33 cellular contexts compared by ENCODE assay signal in the genomic region with DNA sequence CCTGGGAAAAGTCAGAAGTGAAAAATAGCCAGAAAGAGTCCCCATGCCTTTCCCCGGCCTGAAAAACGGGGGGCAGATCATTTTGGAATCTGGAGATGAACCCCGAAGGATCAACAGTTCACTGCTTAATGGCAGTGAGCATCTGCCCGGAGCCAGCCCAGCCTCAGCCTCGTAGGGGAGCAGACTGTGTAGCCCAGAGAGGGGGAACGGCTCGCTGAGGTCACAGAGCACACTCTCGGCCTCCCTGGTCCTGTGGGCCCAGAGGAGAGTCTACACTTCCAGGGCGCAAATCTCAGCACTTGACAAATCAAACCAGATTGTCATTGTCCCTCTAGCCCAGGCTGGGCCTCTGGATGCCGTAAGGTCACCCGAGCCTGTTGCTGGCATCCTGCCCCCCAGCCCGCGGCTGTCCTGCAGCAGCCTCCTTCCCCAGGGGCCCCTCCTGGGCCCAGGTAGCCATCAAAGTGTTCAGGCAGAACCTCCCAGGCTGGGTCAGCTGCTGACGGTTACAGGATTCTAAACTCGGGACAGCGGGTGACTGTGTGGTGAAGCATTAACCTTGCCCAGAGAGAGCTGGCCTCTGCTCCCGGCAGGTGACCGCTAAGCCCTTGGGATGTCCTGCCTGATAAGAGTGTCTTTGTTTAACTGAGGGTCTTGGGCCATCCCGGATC. TPM values are rescaled to one million over a fixed set of nuclear protein-coding genes. Genes with fewer than 3 reads are reported as not detected.
"Had no signal": no experiment of that assay in that cellular context is flagged by ENCODE, and none has a peak within 500 bp of the region (broad histone marks: within the 10 kb centered on the region; RNA-seq: fewer than 3 reads in every experiment).

No MANE protein-coding gene starts in this region.

- H3K9me3 Mint-ChIP-seq: activated CD4-positive, alpha-beta memory T cell treated with anti-CD3 and anti-CD28 coated beads for 36 hours; activated CD4-positive, alpha-beta T cell treated with anti-CD3 and anti-CD28 coated beads, Interleukin-2, amount 10 ng/mL, durations not matched to agents 24 days and 14 days; activated naive CD4-positive, alpha-beta T cell treated with anti-CD3 and anti-CD28 coated beads, Interleukin-2, amount 10 ng/mL, durations not matched to agents 7 days and 5 days; activated naive CD4-positive, alpha-beta T cell treated with anti-CD3 and anti-CD28 coated beads, Interleukin-2, amount 50 U/mL, for 72 hours; activated naive CD8-positive, alpha-beta T cell treated with anti-CD3 and anti-CD28 coated beads, Interleukin-2, amount 10 ng/mL, durations not matched to agents 7 days and 5 days; activated T-helper 1 cell treated with anti-CD3 and anti-CD28 coated beads, Interleukin-12 subunit alpha, Interleukin-12 subunit beta, Interleukin-2, Interleukin-4 antibody, amounts not matched to agents 30 ng/mL and 10 ng/mL and 1 ng/mL, durations not matched to agents 14 hours and 24 hours and 36 hours; central memory CD8-positive, alpha-beta T cell; dendritic cell treated with granulocyte-macrophage colony-stimulating factor and Interleukin-4, amounts not matched to agents 40 ng/mL and 50 ng/mL, for 4 days; endodermal cell; T-helper 2 cell treated with Interferon-gamma antibody and Interleukin-4, amounts not matched to agents 5 μg/mL and 100 μg/mL, for 36 hours had no signal

- H3K27ac Mint-ChIP-seq: activated CD4-positive, alpha-beta memory T cell treated with anti-CD3 and anti-CD28 coated beads for 36 hours; activated CD4-positive, alpha-beta T cell treated with anti-CD3 and anti-CD28 coated beads for 36 hours; activated CD4-positive, alpha-beta T cell treated with anti-CD3 and anti-CD28 coated beads, Interleukin-2, amount 10 ng/mL, durations not matched to agents 24 days and 14 days; activated CD8-positive, alpha-beta memory T cell treated with anti-CD3 and anti-CD28 coated beads, Interleukin-2, amount 10 ng/mL, durations not matched to agents 7 days and 5 days; activated CD8-positive, alpha-beta T cell treated with anti-CD3 and anti-CD28 coated beads, Interleukin-2, amount 10 ng/mL, durations not matched to agents 7 days and 5 days; activated naive CD4-positive, alpha-beta T cell treated with anti-CD3 and anti-CD28 coated beads, Interleukin-2, amount 10 ng/mL, durations not matched to agents 7 days and 5 days; activated naive CD8-positive, alpha-beta T cell treated with anti-CD3 and anti-CD28 coated beads, Interleukin-2, amount 10 ng/mL, durations not matched to agents 7 days and 5 days; activated T-helper 1 cell treated with anti-CD3 and anti-CD28 coated beads, Interleukin-12 subunit alpha, Interleukin-12 subunit beta, Interleukin-2, Interleukin-4 antibody, amounts not matched to agents 30 ng/mL and 10 ng/mL and 1 ng/mL, durations not matched to agents 14 hours and 24 hours and 36 hours; dendritic cell treated with granulocyte-macrophage colony-stimulating factor and Interleukin-4, amounts not matched to agents 40 ng/mL and 50 ng/mL, for 4 days; T-helper 17 cell; T-helper 2 cell treated with Interferon-gamma antibody and Interleukin-4, amounts not matched to agents 5 μg/mL and 100 μg/mL, for 36 hours had no signal

- H3K4me1 Mint-ChIP-seq: activated CD4-positive, alpha-beta T cell treated with anti-CD3 and anti-CD28 coated beads for 36 hours; activated CD4-positive, alpha-beta T cell treated with anti-CD3 and anti-CD28 coated beads, Interleukin-2, amount 10 ng/mL, durations not matched to agents 24 days and 14 days; activated CD8-positive, alpha-beta memory T cell treated with anti-CD3 and anti-CD28 coated beads, Interleukin-2, amount 10 ng/mL, durations not matched to agents 7 days and 5 days; activated naive CD4-positive, alpha-beta T cell treated with anti-CD3 and anti-CD28 coated beads, Interleukin-2, amount 10 ng/mL, durations not matched to agents 7 days and 5 days; activated naive CD8-positive, alpha-beta T cell treated with anti-CD3 and anti-CD28 coated beads, Interleukin-2, amount 10 ng/mL, durations not matched to agents 7 days and 5 days; central memory CD8-positive, alpha-beta T cell had no signal

- H3K4me3 Mint-ChIP-seq: activated CD4-positive, alpha-beta memory T cell treated with anti-CD3 and anti-CD28 coated beads for 36 hours; activated CD4-positive, alpha-beta T cell treated with anti-CD3 and anti-CD28 coated beads for 36 hours; activated CD4-positive, alpha-beta T cell treated with anti-CD3 and anti-CD28 coated beads, Interleukin-2, amount 10 ng/mL, durations not matched to agents 24 days and 14 days; activated CD8-positive, alpha-beta memory T cell treated with anti-CD3 and anti-CD28 coated beads, Interleukin-2, amount 10 ng/mL, durations not matched to agents 7 days and 5 days; activated CD8-positive, alpha-beta T cell treated with anti-CD3 and anti-CD28 coated beads, Interleukin-2, amount 10 ng/mL, durations not matched to agents 7 days and 5 days; activated naive CD4-positive, alpha-beta T cell treated with anti-CD3 and anti-CD28 coated beads, Interleukin-2, amount 10 ng/mL, durations not matched to agents 7 days and 5 days; activated naive CD8-positive, alpha-beta T cell treated with anti-CD3 and anti-CD28 coated beads, Interleukin-2, amount 10 ng/mL, durations not matched to agents 7 days and 5 days; activated T-helper 1 cell treated with anti-CD3 and anti-CD28 coated beads, Interleukin-12 subunit alpha, Interleukin-12 subunit beta, Interleukin-2, Interleukin-4 antibody, amounts not matched to agents 30 ng/mL and 10 ng/mL and 1 ng/mL, durations not matched to agents 14 hours and 24 hours and 36 hours; central memory CD8-positive, alpha-beta T cell; dendritic cell treated with granulocyte-macrophage colony-stimulating factor and Interleukin-4, amounts not matched to agents 40 ng/mL and 50 ng/mL, for 4 days; endodermal cell; T-helper 17 cell; T-helper 2 cell treated with Interferon-gamma antibody and Interleukin-4, amounts not matched to agents 5 μg/mL and 100 μg/mL, for 36 hours had no signal

- H3K9me3 ChIP-seq: gastrocnemius medialis had no signal

- H3K27ac ChIP-seq: brain microvascular endothelial cell, coronary artery, dorsolateral prefrontal cortex, gastrocnemius medialis had no signal

- H3K4me1 ChIP-seq: gastrocnemius medialis had no signal

- H3K36me3 Mint-ChIP-seq: activated CD4-positive, alpha-beta memory T cell treated with anti-CD3 and anti-CD28 coated beads for 36 hours; activated CD8-positive, alpha-beta memory T cell treated with anti-CD3 and anti-CD28 coated beads, Interleukin-2, amount 10 ng/mL, durations not matched to agents 7 days and 5 days; activated naive CD4-positive, alpha-beta T cell treated with anti-CD3 and anti-CD28 coated beads, Interleukin-2, amount 10 ng/mL, durations not matched to agents 7 days and 5 days; activated naive CD4-positive, alpha-beta T cell treated with anti-CD3 and anti-CD28 coated beads, Interleukin-2, amount 50 U/mL, for 72 hours; activated naive CD8-positive, alpha-beta T cell treated with anti-CD3 and anti-CD28 coated beads, Interleukin-2, amount 10 ng/mL, durations not matched to agents 7 days and 5 days had no signal

- H3K36me3 ChIP-seq: brain microvascular endothelial cell, gastrocnemius medialis had no signal

- H3K4me3 ChIP-seq: coronary artery, dorsolateral prefrontal cortex, gastrocnemius medialis had no signal

- DNase-seq: activated CD4-positive, alpha-beta memory T cell treated with anti-CD3 and anti-CD28 coated beads for 36 hours; activated CD4-positive, alpha-beta T cell treated with anti-CD3 and anti-CD28 coated beads for 36 hours; activated CD4-positive, alpha-beta T cell treated with anti-CD3 and anti-CD28 coated beads, Interleukin-2, amount 10 ng/mL, durations not matched to agents 24 days and 14 days; activated CD4-positive, CD25-positive, alpha-beta regulatory T cell; activated CD4-positive, CD25-positive, alpha-beta regulatory T cell treated with anti-CD3 and anti-CD28 coated beads, Interleukin-2, amount 50 U/mL, for 72 hours; activated CD8-positive, alpha-beta memory T cell treated with anti-CD3 and anti-CD28 coated beads, Interleukin-2, amount 10 ng/mL, durations not matched to agents 7 days and 5 days; activated CD8-positive, alpha-beta memory T cell treated with anti-CD3 and anti-CD28 coated beads, Interleukin-2, amount 50 U/mL, for 4 hours; activated CD8-positive, alpha-beta T cell treated with anti-CD3 and anti-CD28 coated beads, Interleukin-2, amount 10 ng/mL, durations not matched to agents 7 days and 5 days; activated gamma-delta T cell; activated naive CD4-positive, alpha-beta T cell; activated naive CD4-positive, alpha-beta T cell treated with anti-CD3 and anti-CD28 coated beads, Interleukin-2, amount 10 ng/mL, durations not matched to agents 7 days and 5 days; activated naive CD8-positive, alpha-beta T cell treated with anti-CD3 and anti-CD28 coated beads, Interleukin-2, amount 10 ng/mL, durations not matched to agents 7 days and 5 days; activated T-cell treated with anti-CD3 and anti-CD28 coated beads, Interleukin-2, amount 50 U/mL, for 1 hour; activated T-cell treated with anti-CD3 and anti-CD28 coated beads, Interleukin-2, amount 50 U/mL, for 48 hours; anterior cingulate cortex; brain microvascular endothelial cell; dorsolateral prefrontal cortex; effector memory CD4-positive, alpha-beta T cell; endodermal cell; foreskin fibroblast; gastrocnemius medialis; glutamatergic neuron; T-helper 1 cell; T-helper 17 cell; T1000 had no signal

- FAIRE-seq: astrocyte, bronchial epithelial cell had no signal

RNA-seq across cellular contexts. Expression of a gene that starts 56.1 kb away (rescaled TPM):
- total RNA-seq: gastrocnemius medialis had no signal
